In genomic region chr5:68289576-68289975, GRCh38 we compare ENCODE assay signal across 10 cellular contexts.
DNase-seq lines count a peak whose midpoint lies in the region; ATAC-seq, FAIRE-seq and TF ChIP-seq lines count a peak whose summit lies in the region.
"Had no signal": no experiment of that assay in that cellular context is flagged by ENCODE, and none has a peak within 500 bp of the region (broad histone marks: within the 10 kb centered on the region; RNA-seq: fewer than 3 reads in every experiment).

No MANE protein-coding gene starts in this region.

- ATAC-seq in CD8-positive, alpha-beta T cell = no peak

- no peaks in the 10 kb centered on the region for H3K27me3 Mint-ChIP-seq in CD8-positive, alpha-beta T cell (ENCODE audit: low read depth)

- no peak overlapping the region for H3K27ac Mint-ChIP-seq in CD8-positive, alpha-beta T cell

- H3K36me3 ChIP-seq in CD8-positive, alpha-beta T cell (ENCODE audit: insufficient read depth, low read length) = peaks cover 18% of the 10 kb centered on the region
- H3K36me3 ChIP-seq in SK-N-MC (ENCODE audit: insufficient read depth, low read length) (peaks cover 41% of the 10 kb centered on the region), esophagus squamous epithelium (peaks cover 0 to 41% (median 7%) of the 10 kb centered on the region in 3 donors), parathyroid adenoma (ENCODE audit: control insufficient read depth, insufficient read depth, low read length) (no peaks in the 10 kb centered on the region)

- peaks cover 73% of the 10 kb centered on the region for H3K4me1 Mint-ChIP-seq in CD8-positive, alpha-beta T cell (ENCODE audit: low read depth)

- CTCF ChIA-PET in CD8-positive, alpha-beta T cell (lab: Charles Lee) = interaction anchor here (4.1 kb wide), 1 partner anchor 15 kb away, joined by 54 read pairs; no protein-coding TSS in a partner anchor

- no peak for TF ChIP-seq CTCF in CD8-positive, alpha-beta T cell (IDR thresholded peaks at IDR 0.05)
- no peak for TF ChIP-seq CTCF in esophagus squamous epithelium (IDR thresholded peaks at IDR 0.05)
- no peak for TF ChIP-seq CTCF in parathyroid adenoma (IDR thresholded peaks at IDR 0.05)

- intact Hi-C loops in CD8-positive, alpha-beta T cell (cut with DNase I, micrococcal nuclease) = loop anchor here (5.0 to 10.0 kb wide), 5 partner anchors 425 to 1042 kb away; no protein-coding TSS in a partner anchor
- intact Hi-C loops in esophagus squamous epithelium (cut with DNase I) (no loop called here), posterior cingulate gyrus (cut with DNase I) (loop anchor here (5.0 kb wide), 3 partner anchors 458 to 758 kb away; no protein-coding TSS in a partner anchor)

- H3K4me1 ChIP-seq in CD8-positive, alpha-beta T cell (ENCODE audit: insufficient read depth, low read length) = peaks cover 60% of the 10 kb centered on the region
- H3K4me1 ChIP-seq in esophagus squamous epithelium = peaks cover 28 to 86% (median 32%) of the 10 kb centered on the region in 3 donors
- peaks cover 25% of the 10 kb centered on the region for H3K4me1 ChIP-seq in parathyroid adenoma

- H3K27ac ChIP-seq in CD8-positive, alpha-beta T cell (ENCODE audit: low read depth, low read length) = no peak overlapping the region
- peak overlapping the region; percentile 82 for H3K27ac ChIP-seq in SK-N-MC
- peak overlapping the region; percentile 80 to 92 (median 88) for H3K27ac ChIP-seq in esophagus squamous epithelium
- peak overlapping the region; percentile 94 for H3K27ac ChIP-seq in parathyroid adenoma

- H3K9ac ChIP-seq in SK-N-MC (ENCODE audit: insufficient read length) (peak overlapping the region; percentile 73), parathyroid adenoma (peak overlapping the region; percentile 68)

- no peak overlapping the region for H2AFZ ChIP-seq in parathyroid adenoma

- no peaks in the 10 kb centered on the region for H3K9me3 Mint-ChIP-seq in CD8-positive, alpha-beta T cell

- H3K4me2 ChIP-seq in parathyroid adenoma (ENCODE audit: low read length) = peak overlapping the region; percentile 89

- 24 to 39% methylated on average over 3 of the region's 3 CpGs for WGBS in esophagus squamous epithelium, 2 donors

- peaks cover 58% of the 10 kb centered on the region for H3K36me3 Mint-ChIP-seq in CD8-positive, alpha-beta T cell

- no peaks in the 10 kb centered on the region for H3K9me3 ChIP-seq in CD8-positive, alpha-beta T cell (ENCODE audit: low read length)
- no peaks in the 10 kb centered on the region for H3K9me3 ChIP-seq in SK-N-MC (ENCODE audit: low read depth, low read length)
- H3K9me3 ChIP-seq in esophagus squamous epithelium = no peaks in the 10 kb centered on the region
- H3K9me3 ChIP-seq in parathyroid adenoma (ENCODE audit: control insufficient read depth, low read length) = no peaks in the 10 kb centered on the region

- peaks cover 16% of the 10 kb centered on the region for H3K79me2 ChIP-seq in parathyroid adenoma

- DNase-seq in CD8-positive, alpha-beta T cell = no peak
- DNase-seq in SK-N-MC (ENCODE audit: low read depth, low spot score) (no peak), esophagus squamous epithelium (lab: John Stamatoyannopoulos, UW) (no peak), putamen (ENCODE audit: low spot score) (no peak), RCC 7860 (ENCODE audit: low spot score) (no peak), posterior cingulate gyrus (no peak), NCI-H1436 (lab: John Stamatoyannopoulos, UW) (no peak)
- DNase-seq: NCI-H1105 had no signal

- POLR2A ChIA-PET in CD8-positive, alpha-beta T cell (lab: Charles Lee) = no interaction called here

- no peaks in the 10 kb centered on the region for H3K27me3 ChIP-seq in CD8-positive, alpha-beta T cell (ENCODE audit: insufficient read depth, low read length)
- H3K27me3 ChIP-seq in esophagus squamous epithelium = no peaks in the 10 kb centered on the region
- H3K27me3 ChIP-seq in parathyroid adenoma (ENCODE audit: control insufficient read depth, insufficient read depth, low read length) = no peaks in the 10 kb centered on the region

- H3K4me3 ChIP-seq in CD8-positive, alpha-beta T cell (ENCODE audit: low read depth, low read length) = no peak overlapping the region
- H3K4me3 ChIP-seq in SK-N-MC (peak overlapping the region; percentile 81), esophagus squamous epithelium (peak overlapping the region in 2 of 4 donors; percentile 58 to 74), parathyroid adenoma (ENCODE audit: low read depth, low read length) (peak overlapping the region; percentile 93)

- H3K4me3 Mint-ChIP-seq in CD8-positive, alpha-beta T cell = peak overlapping the region; percentile 93

- TF ChIP-seq POLR2A in esophagus squamous epithelium (IDR thresholded peaks at IDR 0.05) = no peak

- no peak for FAIRE-seq in RCC 7860 (lab: Jason Lieb, UNC)
- FAIRE-seq: G401.6 had no signal
